Comparison of ENCODE assay signal across 26 cellular contexts in the genomic region with DNA sequence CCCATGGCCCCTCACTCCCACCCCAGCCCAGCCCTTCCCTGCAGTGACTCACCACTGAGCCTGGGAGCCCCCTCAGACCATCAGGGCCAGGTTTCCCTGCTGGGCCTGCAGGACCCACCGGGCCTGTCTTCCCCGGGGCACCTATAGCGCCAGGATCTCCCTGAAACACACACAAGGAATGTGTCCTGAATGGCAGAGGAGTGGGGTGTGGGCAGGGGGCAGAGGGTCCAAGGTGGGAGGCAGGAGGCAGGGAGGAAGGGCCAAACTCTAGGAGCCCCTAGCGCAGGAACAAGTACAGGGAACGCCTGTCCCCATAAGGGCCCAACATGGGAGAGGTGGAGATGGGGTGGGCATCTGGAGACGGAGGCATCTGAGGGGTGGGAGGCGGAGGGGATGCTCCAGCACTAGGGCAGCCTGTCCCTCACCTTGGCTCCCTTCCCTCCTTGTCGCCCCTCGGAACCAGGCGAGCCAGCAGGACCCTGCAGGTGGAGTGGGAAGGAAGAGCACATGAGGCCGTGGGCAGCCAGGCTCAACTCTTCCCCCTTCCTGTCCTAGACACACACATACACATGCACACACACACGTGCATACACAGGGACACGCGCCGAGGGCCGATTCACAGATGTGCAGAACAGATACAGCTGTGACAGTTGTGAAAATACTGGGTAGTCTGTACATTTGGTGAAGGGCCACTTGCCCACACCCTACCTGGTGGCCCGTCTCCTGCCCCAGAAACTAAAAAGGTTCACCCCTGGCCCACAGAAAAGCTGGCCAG. TPM values are rescaled to one million over a fixed set of nuclear protein-coding genes. Genes with fewer than 3 reads are reported as not detected.
"Had no signal": no experiment of that assay in that cellular context is flagged by ENCODE, and none has a peak within 500 bp of the region (broad histone marks: within the 10 kb centered on the region; RNA-seq: fewer than 3 reads in every experiment).

No MANE protein-coding gene starts in this region.

- H3K27ac Mint-ChIP-seq: activated naive CD8-positive, alpha-beta T cell; nephron; stimulated activated effector memory CD8-positive, alpha-beta T cell treated with anti-CD3 and anti-CD28 coated beads, Interleukin-12 subunit alpha, Interleukin-12 subunit beta, amount 100 ng/mL, for 72 hours; stimulated activated naive CD8-positive, alpha-beta T cell treated with anti-CD3 and anti-CD28 coated beads, Interleukin-15, amount 100 ng/mL, for 72 hours had no signal

- FAIRE-seq: colon, TTC549 had no signal

- H3K9me3 ChIP-seq: adrenal gland, ascending aorta, esophagus squamous epithelium, gastrocnemius medialis, right lobe of liver, tibial nerve, uterus had no signal

- H3K36me3 Mint-ChIP-seq: activated naive CD8-positive, alpha-beta T cell; stimulated activated effector memory CD8-positive, alpha-beta T cell treated with anti-CD3 and anti-CD28 coated beads, Interleukin-12 subunit alpha, Interleukin-12 subunit beta, amount 100 ng/mL, for 72 hours had no signal

- H3K4me3 ChIP-seq: adrenal gland, ascending aorta, dorsolateral prefrontal cortex, esophagus squamous epithelium, gastrocnemius medialis, right lobe of liver, skin epidermis, tibial nerve, uterus had no signal

- H3K27me3 ChIP-seq: adrenal gland, ascending aorta, brain microvascular endothelial cell, dorsolateral prefrontal cortex, esophagus squamous epithelium, gastrocnemius medialis, right lobe of liver, tibial nerve, uterus had no signal

- H3K9me3 Mint-ChIP-seq: central memory CD8-positive, alpha-beta T cell; nephron; stimulated activated effector memory CD8-positive, alpha-beta T cell treated with anti-CD3 and anti-CD28 coated beads, Interleukin-12 subunit alpha, Interleukin-12 subunit beta, amount 100 ng/mL, for 72 hours; stimulated activated naive CD8-positive, alpha-beta T cell treated with anti-CD3 and anti-CD28 coated beads, Interleukin-15, amount 100 ng/mL, for 72 hours had no signal

- H3K27ac ChIP-seq: adrenal gland, ascending aorta, brain microvascular endothelial cell, dorsolateral prefrontal cortex, esophagus squamous epithelium, gastrocnemius medialis, right lobe of liver, skin epidermis, tibial nerve, uterus, WERI-Rb-1 had no signal

- H3K4me1 ChIP-seq: adrenal gland, ascending aorta, esophagus squamous epithelium, gastrocnemius medialis, right lobe of liver, tibial nerve, uterus had no signal

- H3K4me1 Mint-ChIP-seq: central memory CD8-positive, alpha-beta T cell; nephron had no signal

- DNase-seq: activated naive CD4-positive, alpha-beta T cell; activated T-cell treated with anti-CD3 and anti-CD28 coated beads, Interleukin-2, amount 50 U/mL, for 1 hour; adrenal gland; brain microvascular endothelial cell; dorsolateral prefrontal cortex; esophagus squamous epithelium; gastrocnemius medialis; hippocampal formation; left ventricle myocardium superior; mammary epithelial cell; midbrain; nucleus accumbens; stimulated activated CD4-positive, alpha-beta T cell treated with anti-CD3 and anti-CD28 coated beads, Interleukin-2, amount 100 ng/mL, for 24 hours; stimulated activated naive CD8-positive, alpha-beta T cell treated with anti-CD3 and anti-CD28 coated beads, Interleukin-15, amount 100 ng/mL, for 72 hours; uterus; WERI-Rb-1 had no signal

- H3K27me3 Mint-ChIP-seq: activated naive CD8-positive, alpha-beta T cell had no signal

- H3K4me3 Mint-ChIP-seq: activated naive CD8-positive, alpha-beta T cell; central memory CD8-positive, alpha-beta T cell; nephron; stimulated activated effector memory CD8-positive, alpha-beta T cell treated with anti-CD3 and anti-CD28 coated beads, Interleukin-12 subunit alpha, Interleukin-12 subunit beta, amount 100 ng/mL, for 72 hours; stimulated activated naive CD8-positive, alpha-beta T cell treated with anti-CD3 and anti-CD28 coated beads, Interleukin-15, amount 100 ng/mL, for 72 hours had no signal

- ATAC-seq: gastrocnemius medialis; left ventricle myocardium superior; right lobe of liver; stimulated activated effector memory CD8-positive, alpha-beta T cell treated with anti-CD3 and anti-CD28 coated beads, Interleukin-12 subunit alpha, Interleukin-12 subunit beta, amount 100 ng/mL, for 72 hours had no signal

- H3K36me3 ChIP-seq: adrenal gland, ascending aorta, brain microvascular endothelial cell, esophagus squamous epithelium, gastrocnemius medialis, right lobe of liver, tibial nerve, uterus, WERI-Rb-1 had no signal

RNA-seq across cellular contexts. Expression of gene HSD17B8, which starts 36.9 kb away (rescaled TPM):
- total RNA-seq: ascending aorta had no signal
